ENCODE assay signal across 9 cellular contexts in the genomic region with DNA sequence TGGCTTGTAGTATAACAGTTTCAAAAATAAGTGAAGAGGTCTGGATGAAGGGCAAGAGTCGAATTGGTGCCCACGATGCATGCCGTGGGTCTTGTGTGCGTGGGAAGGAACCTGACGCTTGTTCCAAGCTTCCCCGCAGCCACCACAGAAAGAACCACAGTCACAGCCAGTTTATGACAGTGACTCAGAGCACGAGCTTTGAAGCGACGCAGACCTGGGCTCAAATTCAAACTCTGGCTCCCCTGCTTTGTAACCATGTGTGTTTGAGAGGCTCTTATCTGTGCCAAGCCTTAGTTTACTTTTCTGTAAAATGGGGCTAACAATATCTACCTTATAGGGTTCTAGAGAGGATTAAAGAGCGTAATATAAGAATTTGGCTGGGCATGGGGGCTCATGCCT.
DNase-seq lines count a peak whose midpoint lies in the region; ATAC-seq, FAIRE-seq and TF ChIP-seq lines count a peak whose summit lies in the region.
"Had no signal": no experiment of that assay in that cellular context is flagged by ENCODE, and none has a peak within 500 bp of the region (broad histone marks: within the 10 kb centered on the region; RNA-seq: fewer than 3 reads in every experiment).

No MANE protein-coding gene starts in this region.

- POLR2A ChIA-PET in K562 (lab: Yijun Ruan, JAX) (interaction anchor here (4.4 kb wide), 1 partner anchor 12 kb away, joined by 28 read pairs; no protein-coding TSS in a partner anchor), SK-N-SH (lab: Yijun Ruan, JAX) (no interaction called here)

- H3K4me3 ChIP-seq in K562 (no peak overlapping the region), SK-N-SH (ENCODE audit: low read depth in 2 of 2, low read length in 1 of 2) (no peak overlapping the region)
- H3K4me3 ChIP-seq: cardiac muscle cell had no signal

- in situ Hi-C loops in K562 (cut with MboI) = no loop called here

- FAIRE-seq in K562 (lab: Jason Lieb, UNC) = no peak

- peaks cover 16% of the 10 kb centered on the region for H3F3A ChIP-seq in SK-N-SH (replicated peaks; ENCODE audit: insufficient read depth)

- H3K79me2 ChIP-seq in K562 (ENCODE audit: control insufficient read depth, insufficient read depth, low read length) = 0 out of 3 replicates have a peak, but pooled peaks cover 3% of the 10 kb centered on the region
- peaks cover 68% of the 10 kb centered on the region for H3K79me2 ChIP-seq in SK-N-SH (ENCODE audit: insufficient read depth)

- H3K4me1 ChIP-seq in K562 (replicated peaks in 1 of 2; ENCODE audit: control insufficient read depth in 2 of 2, insufficient read depth in 2 of 2, low read length in 2 of 2) (peaks cover 24 to 35% of the 10 kb centered on the region in 2 experiments), SK-N-SH (ENCODE audit: control insufficient read depth in 1 of 2, insufficient read depth in 2 of 2, low read depth in 1 of 2, low read length in 1 of 2) (peaks cover 10 to 12% of the 10 kb centered on the region in 2 experiments)

- no TSS peak for BruUV-seq in K562 (replicated peaks; lab: Mats Ljungman, UMichigan)

- H3K9me1 ChIP-seq in K562 (ENCODE audit: control insufficient read depth, insufficient read depth, low read length) = no peaks in the 10 kb centered on the region

- TF ChIP-seq EP300 in K562 (IDR thresholded peaks at IDR 0.05; ENCODE audit: low read length) = no peak
- no peak for TF ChIP-seq EP300 in SK-N-SH (IDR thresholded peaks at IDR 0.05; ENCODE audit: borderline replicate concordance in 1 of 2, low read depth in 1 of 2, low read length in 1 of 2)

- H4K20me1 ChIP-seq in K562 (replicated peaks; ENCODE audit: control insufficient read depth, insufficient read depth, low read length) (peaks cover 29% of the 10 kb centered on the region), SK-N-SH (ENCODE audit: insufficient read depth) (no peaks in the 10 kb centered on the region)

- TF ChIP-seq RAD21 in K562 (CRISPR knock-in tag; conservative IDR thresholded peaks at IDR 0.05 in 1 of 2, IDR thresholded peaks at IDR 0.05 in 1 of 2) = no peak
- no peak for TF ChIP-seq RAD21 in SK-N-SH (IDR thresholded peaks at IDR 0.05; ENCODE audit: low read length)

- intact Hi-C loops in K562 (cut with micrococcal nuclease) = no loop called here

- H3K9ac ChIP-seq in K562 (ENCODE audit: insufficient read depth in 1 of 2, low read depth in 2 of 2, low read length in 2 of 2) (no peak overlapping the region; a peak in 1 of 4 replicates), SK-N-SH (no peak overlapping the region)

- TF ChIP-seq POLR2A in K562 (conservative IDR thresholded peaks at IDR 0.05) = no peak

- ATAC-seq in K562 (no peak), HG02763 (IDR thresholded peaks at IDR 0.05; ENCODE audit: unreplicated experiment) (no peak)

- H2AFZ ChIP-seq in K562 (ENCODE audit: low read depth, low read length) = no peak overlapping the region
- H2AFZ ChIP-seq in SK-N-SH (ENCODE audit: low read depth) = no peak overlapping the region

- DNase-seq in CD1c-positive myeloid dendritic cell (ENCODE audit: extremely low spot score) = peak; percentile 11
- peak; percentile 57 for DNase-seq in activated CD4-positive, CD25-positive, alpha-beta regulatory T cell treated with anti-CD3 and anti-CD28 coated beads, Interleukin-2, amount 50 U/mL, for 72 hours
- DNase-seq in K562 (ENCODE audit: extremely low read depth in 1 of 4, low spot score in 3 of 4) = no peak
- peak; percentile 49 to 62 for DNase-seq in stimulated activated CD4-positive, alpha-beta T cell treated with anti-CD3 and anti-CD28 coated beads, Interleukin-1b, Interleukin-23, amount 100 ng/mL, for 4 hours (ENCODE audit: low read depth in 2 of 2)
- DNase-seq in NK-92 treated with Interleukin-12 subunit alpha and Interleukin-12 subunit beta, amount 100 ng/mL, for 24 hours (lab: John Stamatoyannopoulos, UW) = no peak
- no peak for DNase-seq in NCI-H1048 (lab: John Stamatoyannopoulos, UW)
- DNase-seq in SK-N-SH = no peak

- WGBS in K562 (ENCODE audit: insufficient coverage, low coverage, missing lambda C conversion rate) = 68% methylated on average over 10 of the region's 10 CpGs
- 94% methylated on average over 10 of the region's 10 CpGs for WGBS in SK-N-SH (ENCODE audit: low lambda C conversion rate)

- TF ChIP-seq CTCF in K562 (IDR thresholded peaks at IDR 0.05 in 2 of 3, conservative IDR thresholded peaks at IDR 0.05 in 1 of 3; ENCODE audit: insufficient read depth in 2 of 3, low read depth in 1 of 3, low read length in 3 of 3) (no peak), SK-N-SH (IDR thresholded peaks at IDR 0.05) (no peak)

- H3K9me3 ChIP-seq in K562 (replicated peaks; ENCODE audit: control insufficient read depth, insufficient read depth, low read depth, low read length) = no peaks in the 10 kb centered on the region
- no peaks in the 10 kb centered on the region for H3K9me3 ChIP-seq in SK-N-SH

- H3K27ac ChIP-seq in K562 (ENCODE audit: extremely low read depth, low read depth, low read length) (no peak overlapping the region), SK-N-SH (ENCODE audit: low read depth in 2 of 2, low read length in 1 of 2) (0 out of 4 replicates have a peak overlapping the region, but pooled peaks of 1 of the 2 experiments have one; percentile 2)
- H3K27ac ChIP-seq: cardiac muscle cell had no signal

- H3K27me3 ChIP-seq in K562 (ENCODE audit: control insufficient read depth in 2 of 2, insufficient read depth in 2 of 2, low read length in 2 of 2) (no peaks in the 10 kb centered on the region), SK-N-SH (ENCODE audit: insufficient read depth) (no peaks in the 10 kb centered on the region)
- H3K27me3 ChIP-seq: cardiac muscle cell had no signal

- H3K9me2 ChIP-seq in SK-N-SH = no peaks in the 10 kb centered on the region

- no peak overlapping the region for H3K4me2 ChIP-seq in K562 (ENCODE audit: insufficient read depth, low read length)
- H3K4me2 ChIP-seq in SK-N-SH = no peak overlapping the region

- CTCF ChIA-PET in K562 (lab: Yijun Ruan, JAX; ENCODE audit: low intra/inter-chr PET ratio) = no interaction called here
- CTCF ChIA-PET in SK-N-SH (lab: Yijun Ruan, JAX) = interaction anchor here (1.1 kb wide), 1 partner anchor 12 kb away, joined by 3 read pairs; no protein-coding TSS in a partner anchor

- H3K36me3 ChIP-seq in K562 (ENCODE audit: control insufficient read depth, insufficient read depth, low read length) (peaks cover 15% of the 10 kb centered on the region), SK-N-SH (replicated peaks in 1 of 2; ENCODE audit: control insufficient read depth in 1 of 2, insufficient read depth in 2 of 2, low read length in 1 of 2) (peaks cover 9 to 55% of the 10 kb centered on the region in 2 experiments)
- H3K36me3 ChIP-seq: cardiac muscle cell had no signal

TF ChIP-seq in K562, 482 proteins besides CTCF, POLR2A, EP300 and RAD21 (continues in another document):
- TF ChIP-seq, protein P1, sequence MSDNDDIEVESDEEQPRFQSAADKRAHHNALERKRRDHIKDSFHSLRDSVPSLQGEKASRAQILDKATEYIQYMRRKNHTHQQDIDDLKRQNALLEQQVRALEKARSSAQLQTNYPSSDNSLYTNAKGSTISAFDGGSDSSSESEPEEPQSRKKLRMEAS (CRISPR knock-in tag; IDR thresholded peaks at IDR 0.05) = peak; percentile 42; the same call in 1 of the 2 replicates
- no peak for TF ChIP-seq PHB (CRISPR knock-in tag; IDR thresholded peaks at IDR 0.05)
- TF ChIP-seq HDAC2 (IDR thresholded peaks at IDR 0.05) = peak; percentile 40; the same call in 1 of the 2 replicates
- TF ChIP-seq KDM1A (IDR thresholded peaks at IDR 0.05) = peak; percentile 24 to 47; a peak in 1 of 4 replicates

TF ChIP-seq in SK-N-SH, 30 proteins besides CTCF, POLR2A, EP300 and RAD21:
- TF ChIP-seq JUND (IDR thresholded peaks at IDR 0.05) = no peak

Comparison
In these comparisons a context has a peak if more than half of its experiments do, and no peak if none do; other contexts are left out.
1. DNase-seq: peak in CD1c-positive myeloid dendritic cell (single experiment), activated CD4-positive, CD25-positive, alpha-beta regulatory T cell treated with anti-CD3 and anti-CD28 coated beads, Interleukin-2, amount 50 U/mL, for 72 hours (single experiment) and stimulated activated CD4-positive, alpha-beta T cell treated with anti-CD3 and anti-CD28 coated beads, Interleukin-1b, Interleukin-23, amount 100 ng/mL, for 4 hours (2 of 2); none in K562 (0 of 4), NK-92 treated with Interleukin-12 subunit alpha and Interleukin-12 subunit beta, amount 100 ng/mL, for 24 hours (single experiment), NCI-H1048 (single experiment) and SK-N-SH (single experiment).